9 cellular contexts compared by ENCODE assay signal in the genomic region with DNA sequence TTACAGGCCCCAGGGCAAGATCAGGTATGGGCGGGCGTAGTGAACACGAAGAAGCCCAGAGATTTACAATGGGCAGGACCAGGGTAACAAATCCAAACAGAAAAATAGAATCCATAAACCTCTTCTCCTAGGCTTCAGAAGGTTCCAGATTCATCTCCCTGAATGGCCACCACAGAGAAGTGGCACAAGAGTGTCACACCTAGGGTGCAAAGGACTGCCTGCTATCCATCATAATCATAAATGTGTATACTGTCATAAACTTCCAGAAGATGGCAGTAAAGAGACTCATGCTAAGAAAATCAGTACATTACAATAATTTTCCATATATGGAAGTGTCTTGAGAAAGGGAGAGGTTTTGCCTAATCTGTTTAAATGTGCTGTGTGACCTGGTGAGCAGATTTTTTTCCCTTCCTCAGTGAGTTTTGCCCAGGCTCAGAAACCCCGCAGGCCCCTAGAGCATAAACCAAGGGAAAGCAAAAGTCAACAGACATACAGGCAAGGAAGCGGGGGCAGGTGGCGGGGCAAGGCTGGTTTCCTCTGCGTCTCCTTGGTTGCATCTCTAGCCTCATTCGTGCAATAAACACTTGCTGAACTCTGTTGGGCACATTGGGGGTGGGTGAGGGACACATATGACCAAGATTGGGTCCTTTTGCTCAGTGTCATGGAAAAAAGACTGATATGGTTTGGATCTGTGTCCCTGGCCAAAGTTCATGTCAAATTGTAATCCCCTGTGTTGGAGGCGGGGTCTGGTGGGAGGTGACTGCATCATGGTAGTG.
DNase-seq lines count a peak whose midpoint lies in the region; ATAC-seq and TF ChIP-seq lines count a peak whose summit lies in the region.
"Had no signal": no experiment of that assay in that cellular context is flagged by ENCODE, and none has a peak within 500 bp of the region (broad histone marks: within the 10 kb centered on the region; RNA-seq: fewer than 3 reads in every experiment).

No MANE protein-coding gene starts in this region.

- no peaks in the 10 kb centered on the region for H3K36me3 ChIP-seq in WERI-Rb-1
- no peaks in the 10 kb centered on the region for H3K36me3 ChIP-seq in left lung

- ATAC-seq in left lung (no peak), GM21576 (IDR thresholded peaks at IDR 0.05; ENCODE audit: unreplicated experiment) (no peak)

- intact Hi-C loops in left lung (cut with DNase I) = no loop called here

- TF ChIP-seq CTCF in WERI-Rb-1 (IDR thresholded peaks at IDR 0.05; ENCODE audit: low read depth, low read length) (0 out of 2 replicates have a peak, but pooled peaks have one; percentile 8), left lung (IDR thresholded peaks at IDR 0.05) (peak; percentile 20 to 29)

- peaks cover 6 to 16% of the 10 kb centered on the region in 2 donors for H3K4me1 ChIP-seq in left lung

- peak; percentile 19 for DNase-seq in NCI-H82 (lab: John Stamatoyannopoulos, UW)
- no peak for DNase-seq in NCI-H82 treated with DMSO at 0.1 percent for 48 hours (lab: John Stamatoyannopoulos, UW; ENCODE audit: unreplicated experiment)
- DNase-seq in KBM-7 = peak; percentile 45
- DNase-seq in WERI-Rb-1 = no peak
- DNase-seq in left lung = no peak
- no peak for DNase-seq in activated CD4-positive, CD25-positive, alpha-beta regulatory T cell treated with anti-CD3 and anti-CD28 coated beads, Interleukin-2, amount 50 U/mL, for 72 hours
- no peak for DNase-seq in NCI-H774 (lab: John Stamatoyannopoulos, UW)
- DNase-seq: natural killer cell had no signal

- H3K9me3 ChIP-seq in WERI-Rb-1 (ENCODE audit: severe bottlenecking) (no peaks in the 10 kb centered on the region), left lung (no peaks in the 10 kb centered on the region)

- H3K4me3 ChIP-seq in WERI-Rb-1 (ENCODE audit: low read depth, low read length) (no peak overlapping the region), left lung (no peak overlapping the region)

- in situ Hi-C loops in KBM-7 (cut with MboI; ENCODE audit: low pct_unique_long_range_greater_than_20kb, low sequenced_read_pairs) = no loop called here

- no peaks in the 10 kb centered on the region for H3K27me3 ChIP-seq in WERI-Rb-1 (ENCODE audit: insufficient read depth, low read depth, severe bottlenecking)
- peaks cover 0 to 13% of the 10 kb centered on the region in 2 donors for H3K27me3 ChIP-seq in left lung

- H3K27ac ChIP-seq in WERI-Rb-1 (no peak overlapping the region), left lung (no peak overlapping the region)

Comparison
In these comparisons a context has a peak if more than half of its experiments do, and no peak if none do; other contexts are left out.
1. DNase-seq: peak in NCI-H82 (single experiment) and KBM-7 (single experiment); none in NCI-H82 treated with DMSO at 0.1 percent for 48 hours (single experiment), WERI-Rb-1 (single experiment), left lung (0 of 2), activated CD4-positive, CD25-positive, alpha-beta regulatory T cell treated with anti-CD3 and anti-CD28 coated beads, Interleukin-2, amount 50 U/mL, for 72 hours (single experiment) and NCI-H774 (single experiment).